Comparison of ENCODE assay signal across 8 cellular contexts in genomic region chr6:40823917-40824891, GRCh38.
DNase-seq lines count a peak whose midpoint lies in the region; ATAC-seq and TF ChIP-seq lines count a peak whose summit lies in the region.
"Not testable (repeated sequence)": the region's sequence is repeated elsewhere in the genome, so short reads cannot be mapped to it uniquely, and the experiment has no call there.

No MANE protein-coding gene starts in this region.

- H3K4me1 Mint-ChIP-seq in activated naive CD4-positive, alpha-beta T cell treated with anti-CD3 and anti-CD28 coated beads for 36 hours (ENCODE audit: low read depth) = not testable (repeated sequence)

- WGBS in esophagus squamous epithelium, 2 donors = 43 to 51% methylated on average over 10 to 12 of the region's 12 CpGs
- WGBS in smooth muscle cell (ENCODE audit: low lambda C conversion rate) = 55% methylated on average over 12 of the region's 12 CpGs

- not testable (repeated sequence) for H3K9me3 Mint-ChIP-seq in activated naive CD4-positive, alpha-beta T cell treated with anti-CD3 and anti-CD28 coated beads for 36 hours

- not testable (repeated sequence) for H3K36me3 ChIP-seq in esophagus squamous epithelium; left lung; smooth muscle cell (ENCODE audit: low read depth)

- not testable (repeated sequence) for H3K4me2 ChIP-seq in smooth muscle cell

- intact Hi-C loops in activated naive CD4-positive, alpha-beta T cell treated with anti-CD3 and anti-CD28 coated beads for 36 hours (cut with micrococcal nuclease); esophagus squamous epithelium (cut with DNase I); left lung (cut with DNase I): not testable (repeated sequence)

- H3K27ac Mint-ChIP-seq in activated naive CD4-positive, alpha-beta T cell treated with anti-CD3 and anti-CD28 coated beads for 36 hours = not testable (repeated sequence)

- not testable (repeated sequence) for H3K79me2 ChIP-seq in smooth muscle cell (ENCODE audit: low read depth)

- H3K4me3 Mint-ChIP-seq in activated naive CD4-positive, alpha-beta T cell treated with anti-CD3 and anti-CD28 coated beads for 36 hours = not testable (repeated sequence)

- not testable (repeated sequence) for H3K9ac ChIP-seq in smooth muscle cell (ENCODE audit: low read depth)

- H3K9me3 ChIP-seq in esophagus squamous epithelium; left lung; smooth muscle cell (replicated peaks; ENCODE audit: low read depth): not testable (repeated sequence)

- not testable (repeated sequence) for H4K20me1 ChIP-seq in smooth muscle cell (ENCODE audit: low read depth)

- not testable (repeated sequence) for TF ChIP-seq POLR2A in esophagus squamous epithelium (IDR thresholded peaks at IDR 0.05)

- DNase-seq in Ammon's horn (ENCODE audit: low spot score) (peak; percentile 48), GM19240 (ENCODE audit: insufficient read length, low spot score) (peak; percentile 30), NCI-H1105 treated with DMSO at 0.1 percent for 48 hours (lab: John Stamatoyannopoulos, UW) (peak; percentile 18), RKO (ENCODE audit: low spot score) (peak; percentile 51)
- DNase-seq in activated naive CD4-positive, alpha-beta T cell treated with anti-CD3 and anti-CD28 coated beads for 36 hours = peak; percentile 59
- not testable (repeated sequence) for DNase-seq in esophagus squamous epithelium (lab: John Stamatoyannopoulos, UW); left lung; smooth muscle cell (lab: John Stamatoyannopoulos, UW; ENCODE audit: unreplicated experiment)

- H2AFZ ChIP-seq in smooth muscle cell (ENCODE audit: low read depth) = not testable (repeated sequence)

- H3F3A ChIP-seq in smooth muscle cell (ENCODE audit: low read depth) = not testable (repeated sequence)

- H3K4me3 ChIP-seq in esophagus squamous epithelium, left lung, smooth muscle cell: not testable (repeated sequence)

- peaks cover 19% of the 10 kb centered on the region for H3K27me3 Mint-ChIP-seq in activated naive CD4-positive, alpha-beta T cell treated with anti-CD3 and anti-CD28 coated beads for 36 hours (ENCODE audit: low read depth)

- CTCF ChIA-PET in activated naive CD4-positive, alpha-beta T cell treated with anti-CD3 and anti-CD28 coated beads for 36 hours (lab: Charles Lee) = interaction anchor here (1.1 to 1.5 kb wide), 2 partner anchors 49 to 83 kb away, joined by 3 to 4 read pairs; no protein-coding TSS in a partner anchor

- TF ChIP-seq CTCF in esophagus squamous epithelium (IDR thresholded peaks at IDR 0.05) (peak in 5 of 6 experiments; percentile 42 to 72 (median 55)), left lung (IDR thresholded peaks at IDR 0.05) (peak; percentile 43 to 55), smooth muscle cell (IDR thresholded peaks at IDR 0.05; ENCODE audit: borderline replicate concordance, insufficient read depth, poor library complexity, severe bottlenecking) (peak; percentile 56)

- H3K4me1 ChIP-seq in esophagus squamous epithelium = peaks cover 0 to 11% (median 0%) of the 10 kb centered on the region in 3 donors
- H3K4me1 ChIP-seq in left lung; smooth muscle cell (ENCODE audit: low read depth): not testable (repeated sequence)

- H3K27ac ChIP-seq in esophagus squamous epithelium; left lung; smooth muscle cell (ENCODE audit: low read depth): not testable (repeated sequence)

- peak; percentile 91 for ATAC-seq in left lung

- H3K27me3 ChIP-seq in esophagus squamous epithelium; left lung; smooth muscle cell (ENCODE audit: low read depth): not testable (repeated sequence)

- H3K36me3 Mint-ChIP-seq in activated naive CD4-positive, alpha-beta T cell treated with anti-CD3 and anti-CD28 coated beads for 36 hours (ENCODE audit: low read depth) = not testable (repeated sequence)
